Comparison of ENCODE assay signal across 16 cellular contexts in genomic region chr4:112956458-112956857, GRCh38.
DNase-seq lines count a peak whose midpoint lies in the region; ATAC-seq and TF ChIP-seq lines count a peak whose summit lies in the region.
"Had no signal": no experiment of that assay in that cellular context is flagged by ENCODE, and none has a peak within 500 bp of the region (broad histone marks: within the 10 kb centered on the region; RNA-seq: fewer than 3 reads in every experiment).

No MANE protein-coding gene starts in this region.

- H3K27ac Mint-ChIP-seq in CD14-positive monocyte = no peak overlapping the region
- H3K27ac Mint-ChIP-seq: CD4-positive, alpha-beta T cell had no signal

- ATAC-seq in GM21360 (IDR thresholded peaks at IDR 0.05; ENCODE audit: unreplicated experiment) = no peak
- ATAC-seq: SK-N-SH treated with all-trans-retinoic acid at 6 μM for 48 hours had no signal

- DNase-seq in NCI-H82 (lab: John Stamatoyannopoulos, UW) (peak; percentile 23), NCI-H82 treated with DMSO at 0.1 percent for 48 hours (lab: John Stamatoyannopoulos, UW; ENCODE audit: unreplicated experiment) (no peak), midbrain (lab: John Stamatoyannopoulos, UW) (peak; percentile 66), NCI-H2029 (lab: John Stamatoyannopoulos, UW) (no peak), CD14-positive monocyte (ENCODE audit: low spot score) (no peak)
- DNase-seq: CD4-positive, alpha-beta T cell; MG63; NCI-H1092 treated with DMSO at 0.1 percent for 48 hours; NCI-H2081; NCI-H446; Peyer's patch; Right ventricle myocardium superior had no signal

- peaks cover 0 to 5% (median 0%) of the 10 kb centered on the region in 3 donors for H3K27me3 Mint-ChIP-seq in CD14-positive monocyte (ENCODE audit: low read depth in 3 of 3)

- H3K4me3 Mint-ChIP-seq in CD14-positive monocyte = no peak overlapping the region
- H3K4me3 Mint-ChIP-seq: CD4-positive, alpha-beta T cell had no signal

- H3K9me3 Mint-ChIP-seq in CD14-positive monocyte = peaks cover 0 to 8% (median 4%) of the 10 kb centered on the region in 7 donors
- H3K9me3 Mint-ChIP-seq: CD4-positive, alpha-beta T cell had no signal

- H3K4me1 Mint-ChIP-seq in CD14-positive monocyte = peaks cover under 1% of the 10 kb centered on the region

- H3K27ac ChIP-seq in cingulate gyrus (ENCODE audit: low read depth, low read length) (peak overlapping the region; percentile 87), temporal lobe (ENCODE audit: low read depth, low read length) (peak overlapping the region; percentile 95)
- H3K27ac ChIP-seq: Peyer's patch had no signal

- no peak for TF ChIP-seq CTCF in CD14-positive monocyte (IDR thresholded peaks at IDR 0.05)

- intact Hi-C loops in CD14-positive monocyte (cut with micrococcal nuclease) = no loop called here

- H3K36me3 Mint-ChIP-seq in CD14-positive monocyte = no peaks in the 10 kb centered on the region

Comparison
In these comparisons a context has a peak if more than half of its experiments do, and no peak if none do; other contexts are left out.
1. DNase-seq: peak in NCI-H82 (single experiment) and midbrain (single experiment); none in NCI-H82 treated with DMSO at 0.1 percent for 48 hours (single experiment), NCI-H2029 (single experiment) and CD14-positive monocyte (single experiment).